Comparison of ENCODE assay signal across 8 cellular contexts in the genomic region with DNA sequence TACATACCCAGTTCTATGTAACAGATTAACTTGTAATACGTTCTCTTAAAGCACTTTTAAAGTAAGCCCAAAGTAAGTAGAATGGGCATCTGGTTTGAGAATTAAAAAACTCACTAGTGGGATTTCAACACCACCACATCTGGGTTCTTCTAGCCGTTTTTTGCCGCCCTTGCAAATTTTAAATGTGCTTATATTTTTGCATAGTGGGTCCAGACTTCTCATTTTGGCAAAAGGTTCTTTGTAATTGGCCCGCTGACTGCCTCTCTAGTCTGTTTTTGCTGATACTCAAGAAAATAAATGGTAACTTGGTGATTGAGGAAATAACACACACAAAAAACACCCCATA. TPM values are rescaled to one million over a fixed set of nuclear protein-coding genes. Genes with fewer than 3 reads are reported as not detected.
DNase-seq lines count a peak whose midpoint lies in the region; ATAC-seq and TF ChIP-seq lines count a peak whose summit lies in the region.

No MANE protein-coding gene starts in this region.

- 0 out of 2 replicates have a peak, but pooled peaks cover 3% of the 10 kb centered on the region for H3F3A ChIP-seq in GM23338 (replicated peaks; ENCODE audit: low read depth)

- no peak for ATAC-seq in GM23338
- no peak for ATAC-seq in GM19351 (IDR thresholded peaks at IDR 0.05; ENCODE audit: unreplicated experiment)

- no peaks in the 10 kb centered on the region for H3K79me2 ChIP-seq in GM23338 (replicated peaks; ENCODE audit: insufficient read depth)

- H3K27ac ChIP-seq in GM23338 (ENCODE audit: low read depth) = no peak overlapping the region
- H3K27ac ChIP-seq in WERI-Rb-1 = peak overlapping the region; percentile 81
- H3K27ac ChIP-seq in skin epidermis = peak overlapping the region; percentile 71 to 99 (median 95)

- H3K4me3 ChIP-seq in GM23338 (peak overlapping the region; percentile 70), WERI-Rb-1 (ENCODE audit: low read depth, low read length) (peak overlapping the region; percentile 61), fibroblast of villous mesenchyme (ENCODE audit: low read depth, low read length) (peak overlapping the region; percentile 76), skin epidermis (peak overlapping the region; percentile 42 to 76 (median 55))

- H4K20me1 ChIP-seq in GM23338 (replicated peaks; ENCODE audit: insufficient read depth) = peaks cover 7% of the 10 kb centered on the region; the same call in 1 of the 2 replicates

- H3K9me2 ChIP-seq in GM23338 (ENCODE audit: insufficient read depth) = no peaks in the 10 kb centered on the region

- H3K9me3 Mint-ChIP-seq in GM23338 = no peaks in the 10 kb centered on the region

- CTCF ChIA-PET in GM10248 (lab: Yijun Ruan, JAX) = interaction anchor here (0.8 to 2.6 kb wide), 12 partner anchors 10 to 660 kb away, joined by 3 to 8 read pairs (median 4); a partner anchor contains a TSS

- peak overlapping the region; percentile 84 for H3K4me2 ChIP-seq in GM23338

- POLR2A ChIA-PET in GM10248 (lab: Yijun Ruan, JAX) = interaction anchor here (1.1 kb wide), 1 partner anchor 21 kb away, joined by 4 read pairs; a partner anchor contains a TSS

- peaks cover 9% of the 10 kb centered on the region for H3K4me1 Mint-ChIP-seq in GM23338

- 0 out of 3 replicates have a peak, but pooled peaks cover 5% of the 10 kb centered on the region for H3K36me3 Mint-ChIP-seq in GM23338 (ENCODE audit: low read depth)

- H3K27ac Mint-ChIP-seq in GM23338 = no peak overlapping the region

- H3K4me3 Mint-ChIP-seq in GM23338 = peak overlapping the region; percentile 76

- DNase-seq in GM23338 (ENCODE audit: low spot score) (no peak), WERI-Rb-1 (no peak), fibroblast of villous mesenchyme (ENCODE audit: low read depth) (no peak), cerebellar nuclear complex (lab: John Stamatoyannopoulos, UW) (no peak), SIG-M5 treated with dmso at 0.1 percent for 504 hours (lab: John Stamatoyannopoulos, UW; ENCODE audit: unreplicated experiment) (no peak), GM10248 (ENCODE audit: extremely low spot score) (no peak)

- H3K27me3 Mint-ChIP-seq in GM23338 (ENCODE audit: insufficient read depth, low read depth, poor library complexity) = peaks cover 6% of the 10 kb centered on the region

- peak overlapping the region; percentile 99 for H2AFZ ChIP-seq in GM23338

- H3K27me3 ChIP-seq in GM23338 (ENCODE audit: insufficient read depth) (no peaks in the 10 kb centered on the region), WERI-Rb-1 (ENCODE audit: insufficient read depth, low read depth, severe bottlenecking) (no peaks in the 10 kb centered on the region)

- H3K9me3 ChIP-seq in WERI-Rb-1 (ENCODE audit: severe bottlenecking) = no peaks in the 10 kb centered on the region

- H3K36me3 ChIP-seq in GM23338 (ENCODE audit: insufficient read depth) = no peaks in the 10 kb centered on the region
- H3K36me3 ChIP-seq in WERI-Rb-1 = peaks cover 6% of the 10 kb centered on the region

- TF ChIP-seq CTCF in GM23338 (conservative IDR thresholded peaks at IDR 0.05; ENCODE audit: low read depth in 2 of 2) = no peak
- no peak for TF ChIP-seq CTCF in WERI-Rb-1 (IDR thresholded peaks at IDR 0.05; ENCODE audit: low read depth, low read length)
- TF ChIP-seq CTCF in fibroblast of villous mesenchyme (IDR thresholded peaks at IDR 0.05; ENCODE audit: insufficient read depth, low read depth, low read length) = no peak
- TF ChIP-seq CTCF in GM10248 (IDR thresholded peaks at IDR 0.05; ENCODE audit: control extremely low read depth, extremely low read depth, low read depth, missing control alignments) = no peak

- no peaks in the 10 kb centered on the region; the same call in 1 of the 2 replicates for H3K4me1 ChIP-seq in GM23338 (ENCODE audit: insufficient read depth)

TF ChIP-seq in GM23338, 12 proteins besides CTCF, POLR2A, EP300 and RAD21 (continues in another document):
- TF ChIP-seq, protein P1, sequence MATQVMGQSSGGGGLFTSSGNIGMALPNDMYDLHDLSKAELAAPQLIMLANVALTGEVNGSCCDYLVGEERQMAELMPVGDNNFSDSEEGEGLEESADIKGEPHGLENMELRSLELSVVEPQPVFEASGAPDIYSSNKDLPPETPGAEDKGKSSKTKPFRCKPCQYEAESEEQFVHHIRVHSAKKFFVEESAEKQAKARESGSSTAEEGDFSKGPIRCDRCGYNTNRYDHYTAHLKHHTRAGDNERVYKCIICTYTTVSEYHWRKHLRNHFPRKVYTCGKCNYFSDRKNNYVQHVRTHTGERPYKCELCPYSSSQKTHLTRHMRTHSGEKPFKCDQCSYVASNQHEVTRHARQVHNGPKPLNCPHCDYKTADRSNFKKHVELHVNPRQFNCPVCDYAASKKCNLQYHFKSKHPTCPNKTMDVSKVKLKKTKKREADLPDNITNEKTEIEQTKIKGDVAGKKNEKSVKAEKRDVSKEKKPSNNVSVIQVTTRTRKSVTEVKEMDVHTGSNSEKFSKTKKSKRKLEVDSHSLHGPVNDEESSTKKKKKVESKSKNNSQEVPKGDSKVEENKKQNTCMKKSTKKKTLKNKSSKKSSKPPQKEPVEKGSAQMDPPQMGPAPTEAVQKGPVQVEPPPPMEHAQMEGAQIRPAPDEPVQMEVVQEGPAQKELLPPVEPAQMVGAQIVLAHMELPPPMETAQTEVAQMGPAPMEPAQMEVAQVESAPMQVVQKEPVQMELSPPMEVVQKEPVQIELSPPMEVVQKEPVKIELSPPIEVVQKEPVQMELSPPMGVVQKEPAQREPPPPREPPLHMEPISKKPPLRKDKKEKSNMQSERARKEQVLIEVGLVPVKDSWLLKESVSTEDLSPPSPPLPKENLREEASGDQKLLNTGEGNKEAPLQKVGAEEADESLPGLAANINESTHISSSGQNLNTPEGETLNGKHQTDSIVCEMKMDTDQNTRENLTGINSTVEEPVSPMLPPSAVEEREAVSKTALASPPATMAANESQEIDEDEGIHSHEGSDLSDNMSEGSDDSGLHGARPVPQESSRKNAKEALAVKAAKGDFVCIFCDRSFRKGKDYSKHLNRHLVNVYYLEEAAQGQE (IDR thresholded peaks at IDR 0.05; ENCODE audit: unreplicated experiment) = no peak
- TF ChIP-seq NANOG (IDR thresholded peaks at IDR 0.05; ENCODE audit: borderline replicate concordance) = no peak
- TF ChIP-seq ZNF331 (CRISPR knock-in tag; IDR thresholded peaks at IDR 0.05; ENCODE audit: low read depth) = no peak
- no peak for TF ChIP-seq CREB1 (CRISPR knock-in tag; IDR thresholded peaks at IDR 0.05; ENCODE audit: low read depth)
- TF ChIP-seq STAT1 (IDR thresholded peaks at IDR 0.05; ENCODE audit: unreplicated experiment) = no peak
- no peak for TF ChIP-seq EZH2 (IDR thresholded peaks at IDR 0.05; ENCODE audit: low read depth, unreplicated experiment)
- TF ChIP-seq ZNF114 (CRISPR knock-in tag; IDR thresholded peaks at IDR 0.05) = no peak

RNA-seq across cellular contexts. Expression of a gene that starts 0.6 kb away (rescaled TPM):
- total RNA-seq in GM23338 (2014; rRNA removed; shearing (Covaris generic)) = 0.54 and 0.63 TPM in 2 replicates
- polyA plus RNA-seq in GM23338 (2016; fragmentation: Nextera tagmentation; extraction: Ambion mirVana) = 0.52 and 0.74 TPM in 2 replicates
- total RNA-seq in fibroblast of villous mesenchyme = 11.2 and 14.5 TPM in 2 replicates

RNA-seq across cellular contexts. Expression of a gene that starts 20.4 kb away (rescaled TPM):
- total RNA-seq in GM23338 (2014; rRNA removed; shearing (Covaris generic)) = 25.3 and 30.3 TPM in 2 replicates
- polyA plus RNA-seq in GM23338 (2016; fragmentation: Nextera tagmentation; extraction: Ambion mirVana) = 22.7 and 26.4 TPM in 2 replicates
- 18.4 and 27.6 TPM in 2 replicates for total RNA-seq in fibroblast of villous mesenchyme

RNA-seq across cellular contexts. Expression of a gene that starts 54.3 kb away (rescaled TPM):
- 29.2 and 37.0 TPM in 2 replicates for total RNA-seq in GM23338 (2014; rRNA removed; shearing (Covaris generic))
- 11.6 and 12.9 TPM in 2 replicates for polyA plus RNA-seq in GM23338 (2016; fragmentation: Nextera tagmentation; extraction: Ambion mirVana)
- total RNA-seq in fibroblast of villous mesenchyme = 19.6 and 23.3 TPM in 2 replicates
